In the genomic region with DNA sequence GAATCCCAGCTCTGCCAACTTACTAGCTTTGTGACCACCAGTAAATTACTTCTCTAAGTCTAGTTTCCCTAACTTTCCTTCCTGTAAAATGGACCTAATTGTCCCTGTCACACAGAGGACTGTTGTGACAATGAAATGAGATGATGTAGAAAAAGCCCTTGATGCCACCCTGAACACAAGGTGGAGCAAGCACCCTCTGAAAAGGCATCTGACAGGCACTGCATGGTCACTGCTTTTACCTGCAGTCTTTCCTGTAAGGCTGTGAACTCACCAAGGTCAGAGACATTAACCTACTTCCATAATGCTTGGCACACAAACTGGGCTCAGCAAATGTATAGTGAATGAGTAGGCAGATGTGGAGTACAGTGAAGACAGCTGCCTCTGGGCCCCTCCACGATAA, we compare ENCODE assay signal across 14 cellular contexts. TPM values are rescaled to one million over a fixed set of nuclear protein-coding genes. Genes with fewer than 3 reads are reported as not detected.
A peak's percentile ranks its signal among the peaks of the same experiment; 100 is the strongest.
DNase-seq lines count a peak whose midpoint lies in the region; ATAC-seq, FAIRE-seq and TF ChIP-seq lines count a peak whose summit lies in the region.
"Had no signal": no experiment of that assay in that cellular context is flagged by ENCODE, and none has a peak within 500 bp of the region (broad histone marks: within the 10 kb centered on the region; RNA-seq: fewer than 3 reads in every experiment).

No MANE protein-coding gene starts in this region.

- no peak for FAIRE-seq in small intestine (lab: Jason Lieb, UNC)
- FAIRE-seq: astrocyte had no signal

- WGBS in H9 (ENCODE audit: extremely low coverage, insufficient read length, low lambda C conversion rate) = no CpG with 5 or more reads among the region's 1 CpG
- whole genome bisulfite sequencing in small intestine, 3 donors = 65 to 80% (median 65%) methylated on average over 1 of the region's 1 CpG

- TF ChIP-seq CTCF in H9 (conservative IDR thresholded peaks at IDR 0.05) (peak; percentile 12; the same call in 1 of the 3 replicates), WTC11 (IDR thresholded peaks at IDR 0.05) (no peak)

- no peak overlapping the region for H3K4ac ChIP-seq in H9 (ENCODE audit: low read depth, low read length)

- CTCF ChIA-PET in CD4-positive, alpha-beta memory T cell (lab: Charles Lee; ENCODE audit: partially characterized antibody) = interaction anchor here (1.1 to 1.8 kb wide), 2 partner anchors 44 to 46 kb away, joined by 3 to 5 read pairs; no protein-coding TSS in a partner anchor
- CTCF ChIA-PET in WTC11 (lab: Charles Lee) = interaction anchor here (2.6 kb wide), 1 partner anchor 118 kb away, joined by 8 read pairs; a partner anchor contains a TSS

- no peak overlapping the region for H3K4me3 ChIP-seq in CD4-positive, alpha-beta memory T cell (ENCODE audit: low read length in 2 of 2)
- no peak overlapping the region for H3K4me3 ChIP-seq in small intestine (ENCODE audit: low read depth in 1 of 2, low read length in 2 of 2)
- H3K4me3 ChIP-seq: heart right ventricle, PC-9 had no signal

- H3K27me3 Mint-ChIP-seq in CD4-positive, alpha-beta memory T cell = no peaks in the 10 kb centered on the region
- peaks cover 13% of the 10 kb centered on the region for H3K27me3 Mint-ChIP-seq in H9 (ENCODE audit: low read depth)
- peaks cover 10% of the 10 kb centered on the region for H3K27me3 Mint-ChIP-seq in WTC11 (ENCODE audit: low read depth)

- H3K4me1 ChIP-seq in CD4-positive, alpha-beta memory T cell (ENCODE audit: insufficient read depth, low read length) = peaks cover 26% of the 10 kb centered on the region
- H3K4me1 ChIP-seq in H9 (ENCODE audit: insufficient read depth, low read length) (peaks cover 2% of the 10 kb centered on the region; the same call in 1 of the 2 replicates), small intestine (ENCODE audit: control insufficient read depth in 2 of 2, insufficient read depth in 1 of 2, low read depth in 1 of 2, low read length in 1 of 2) (peaks cover 0 to 3% of the 10 kb centered on the region in 2 donors)

- no peak overlapping the region for H3K27ac ChIP-seq in CD4-positive, alpha-beta memory T cell (ENCODE audit: low read depth, low read length)
- H3K27ac ChIP-seq in H9 (ENCODE audit: insufficient read length, low read depth, low read length) (no peak overlapping the region), small intestine (ENCODE audit: low read depth in 1 of 2, low read length in 1 of 2) (no peak overlapping the region)
- H3K27ac ChIP-seq: PC-9 had no signal

- peak overlapping the region in 5 of 7 donors; percentile 28 to 87 (median 53) for H3K27ac Mint-ChIP-seq in CD4-positive, alpha-beta memory T cell
- H3K27ac Mint-ChIP-seq in H9 = no peak overlapping the region
- H3K27ac Mint-ChIP-seq in WTC11 = no peak overlapping the region

- no peak overlapping the region for H2AFZ ChIP-seq in H9 (ENCODE audit: low read length)
- H2AFZ ChIP-seq: PC-9 had no signal

- no peak overlapping the region for H4K5ac ChIP-seq in H9 (ENCODE audit: insufficient read length, low read depth, low read length)

- H2BK15ac ChIP-seq in H9 (ENCODE audit: low read depth, low read length) = no peak overlapping the region

- no peaks in the 10 kb centered on the region for H4K20me1 ChIP-seq in H9 (ENCODE audit: control insufficient read depth, insufficient read depth, insufficient read length)

- no peak overlapping the region for H3K4me2 ChIP-seq in H9 (ENCODE audit: insufficient read depth, insufficient read length, low read length)
- H3K4me2 ChIP-seq: PC-9 had no signal

- H3K23ac ChIP-seq in H9 (ENCODE audit: insufficient read length, low read depth, low read length) = no peak overlapping the region

- no peak overlapping the region for H3K4me3 Mint-ChIP-seq in CD4-positive, alpha-beta memory T cell
- H3K4me3 Mint-ChIP-seq in H9 (no peak overlapping the region), WTC11 (no peak overlapping the region)

- peaks cover 15 to 41% (median 32%) of the 10 kb centered on the region in 4 donors for H3K4me1 Mint-ChIP-seq in CD4-positive, alpha-beta memory T cell
- H3K4me1 Mint-ChIP-seq in H9 = peaks cover 32 to 36% of the 10 kb centered on the region in 2 experiments
- H3K4me1 Mint-ChIP-seq in WTC11 = peaks cover 35% of the 10 kb centered on the region

- no peaks in the 10 kb centered on the region for H3K23me2 ChIP-seq in H9 (ENCODE audit: insufficient read length, low read depth, low read length, poor library complexity, severe bottlenecking)

- H4K8ac ChIP-seq in H9 (replicated peaks; ENCODE audit: insufficient read length, low read depth, low read length) = no peak overlapping the region

- H3K9ac ChIP-seq in H9 (ENCODE audit: extremely low read depth, insufficient read length, low read length) = no peak overlapping the region

- H3K27me3 ChIP-seq in CD4-positive, alpha-beta memory T cell (ENCODE audit: insufficient read depth, low read length) = no peaks in the 10 kb centered on the region
- H3K27me3 ChIP-seq in H9 (ENCODE audit: insufficient read depth, low read length) (peaks cover 2% of the 10 kb centered on the region; the same call in 1 of the 2 replicates), small intestine (ENCODE audit: control insufficient read depth in 2 of 2, insufficient read depth in 2 of 2, low read length in 2 of 2) (no peaks in the 10 kb centered on the region)
- H3K27me3 ChIP-seq: heart right ventricle had no signal

- POLR2A ChIA-PET in CD4-positive, alpha-beta memory T cell (lab: Charles Lee; ENCODE audit: partially characterized antibody) = no interaction called here
- POLR2A ChIA-PET in WTC11 (lab: Charles Lee) = no interaction called here

- no peak overlapping the region for H2BK20ac ChIP-seq in H9 (ENCODE audit: low read depth, low read length, poor library complexity, severe bottlenecking)

- intact Hi-C loops in CD4-positive, alpha-beta memory T cell (cut with micrococcal nuclease) = no loop called here

- no peak overlapping the region for H2AK5ac ChIP-seq in H9 (ENCODE audit: insufficient read length, low read length)

- no peak overlapping the region for H2BK120ac ChIP-seq in H9 (ENCODE audit: low read depth, low read length, poor library complexity, severe bottlenecking)

- H3K36me3 ChIP-seq in CD4-positive, alpha-beta memory T cell (ENCODE audit: insufficient read depth, low read length) = no peaks in the 10 kb centered on the region
- peaks cover 3 to 15% of the 10 kb centered on the region in 2 donors for H3K36me3 ChIP-seq in small intestine (ENCODE audit: control insufficient read depth in 2 of 2, insufficient read depth in 2 of 2, low read length in 2 of 2)

- ATAC-seq in WTC11 = peak; percentile 14; the same call in 1 of the 2 replicates
- ATAC-seq in left lobe of liver = peak; percentile 41
- no peak for ATAC-seq in HG03045 (IDR thresholded peaks at IDR 0.05; ENCODE audit: unreplicated experiment)
- no peak for ATAC-seq in HG03159 (IDR thresholded peaks at IDR 0.05; ENCODE audit: unreplicated experiment)
- ATAC-seq: esophagus mucosa, heart right ventricle, left cardiac atrium had no signal

- no peaks in the 10 kb centered on the region for H3K79me1 ChIP-seq in H9 (ENCODE audit: insufficient read depth, low read depth, low read length, poor library complexity, severe bottlenecking)

- H2BK5ac ChIP-seq in H9 (ENCODE audit: insufficient read length, low read length) = no peak overlapping the region

- no peak overlapping the region for H3T11ph ChIP-seq in H9 (ENCODE audit: low read length)

- no peaks in the 10 kb centered on the region for H3K9me3 Mint-ChIP-seq in CD4-positive, alpha-beta memory T cell
- H3K9me3 Mint-ChIP-seq in H9 (no peaks in the 10 kb centered on the region), WTC11 (no peaks in the 10 kb centered on the region)

- H3K18ac ChIP-seq in H9 (ENCODE audit: insufficient read length, low read depth, low read length) = no peak overlapping the region

- no peak overlapping the region for H2BK12ac ChIP-seq in H9 (ENCODE audit: insufficient read length, low read depth, low read length)

- H3K56ac ChIP-seq in H9 (ENCODE audit: insufficient read length, low read depth, low read length) = no peak overlapping the region

- H3K79me2 ChIP-seq in H9 (ENCODE audit: insufficient read depth, low read length) = no peaks in the 10 kb centered on the region

- no peak overlapping the region for H4K91ac ChIP-seq in H9 (ENCODE audit: insufficient read length, low read depth, low read length)

- no peak overlapping the region for H3K14ac ChIP-seq in H9 (ENCODE audit: insufficient read depth, low read length)

- DNase-seq in CD4-positive, alpha-beta memory T cell = no peak
- DNase-seq in H9 (no peak), WTC11 (ENCODE audit: low spot score) (no peak), left lobe of liver (ENCODE audit: low spot score) (no peak), small intestine (no peak)
- DNase-seq: cortex of kidney, heart right ventricle, left cardiac atrium, MV-4-11, PC-9 had no signal

- H3K36me3 Mint-ChIP-seq in CD4-positive, alpha-beta memory T cell = peaks cover 6 to 25% of the 10 kb centered on the region in 2 donors
- H3K36me3 Mint-ChIP-seq in H9 (ENCODE audit: insufficient read depth in 1 of 3, low read depth in 3 of 3) = peaks cover 0 to 3% (median 0%) of the 10 kb centered on the region in 3 experiments; a peak in 2 of 7 replicates
- H3K36me3 Mint-ChIP-seq in WTC11 = peaks cover 3% of the 10 kb centered on the region; the same call in 1 of the 2 replicates

- no peaks in the 10 kb centered on the region for H3K9me3 ChIP-seq in CD4-positive, alpha-beta memory T cell (ENCODE audit: control insufficient read depth in 1 of 2, low read length in 2 of 2)
- H3K9me3 ChIP-seq in H9 (ENCODE audit: control insufficient read depth, low read depth, low read length) (no peaks in the 10 kb centered on the region), small intestine (ENCODE audit: control insufficient read depth, low read depth) (no peaks in the 10 kb centered on the region)
- H3K9me3 ChIP-seq: heart right ventricle had no signal

TF ChIP-seq in WTC11, 78 proteins besides CTCF, POLR2A, EP300 and RAD21:
- TF ChIP-seq IRF2 (CRISPR knock-in tag; IDR thresholded peaks at IDR 0.05; ENCODE audit: borderline replicate concordance, low read depth) = no peak
- TF ChIP-seq GRHL2 (CRISPR knock-in tag; IDR thresholded peaks at IDR 0.05; ENCODE audit: insufficient replicate concordance, severe bottlenecking) = no peak
TF ChIP-seq in WTC11: peak in this region for 0.

RNA-seq across cellular contexts. Expression of a gene that starts 6.1 kb away (rescaled TPM):
- 1 to 10 TPM; 5.3 to 6.1 TPM for total RNA-seq in CD4-positive, alpha-beta memory T cell
- 1 to 10 TPM; 6.9 to 8.7 TPM for polyA plus RNA-seq in CD4-positive, alpha-beta memory T cell
- 1.0 and 1.3 TPM in 2 replicates for total RNA-seq in H9 (2021)
- total RNA-seq in WTC11 (2021) = 1.7 to 2.0 TPM (median 1.8 TPM) in 3 replicates
- 23.5 TPM for total RNA-seq in left lobe of liver
- 10 to 100 TPM; 10.5 to 41.6 (median 27.3) TPM for polyA plus RNA-seq in small intestine

Comparison
In these comparisons a context has a peak if more than half of its experiments do, and no peak if none do; other contexts are left out.
1. H3K27ac Mint-ChIP-seq: peak in CD4-positive, alpha-beta memory T cell (5 of 7); none in H9 (0 of 3) and WTC11 (single experiment).
2. ATAC-seq: peak in WTC11 (single experiment) and left lobe of liver (single experiment); none in HG03045 (single experiment) and HG03159 (single experiment).